20 cellular contexts compared by ENCODE assay signal in the genomic region with DNA sequence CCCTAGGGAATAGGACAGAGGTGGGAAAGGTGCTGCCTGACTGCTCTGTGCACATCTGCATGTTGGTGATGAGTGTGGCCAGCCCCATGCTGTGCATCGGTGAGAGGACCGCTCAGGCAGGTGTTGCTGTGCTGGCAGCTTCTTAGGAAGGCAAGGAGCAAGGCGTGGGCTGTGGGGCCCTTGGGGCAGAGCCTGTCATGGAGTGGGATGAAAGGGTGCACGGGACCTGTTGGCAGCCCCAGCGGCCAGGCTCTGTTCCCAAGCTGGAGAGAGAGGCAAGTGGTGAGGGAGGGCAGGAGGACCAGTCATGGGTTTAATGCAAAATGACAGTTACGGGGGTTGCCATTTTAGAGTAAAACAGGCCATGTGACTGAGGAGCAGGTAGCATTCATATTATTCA.
DNase-seq lines count a peak whose midpoint lies in the region; ATAC-seq and TF ChIP-seq lines count a peak whose summit lies in the region.
"Had no signal": no experiment of that assay in that cellular context is flagged by ENCODE, and none has a peak within 500 bp of the region (broad histone marks: within the 10 kb centered on the region; RNA-seq: fewer than 3 reads in every experiment).

No MANE protein-coding gene starts in this region.

- peaks cover 7 to 46% (median 24%) of the 10 kb centered on the region in 4 donors for H3K4me1 Mint-ChIP-seq in CD4-positive, CD25-positive, alpha-beta regulatory T cell
- H3K4me1 Mint-ChIP-seq in dendritic cell treated with granulocyte-macrophage colony-stimulating factor and Interleukin-4, amounts not matched to agents 40 ng/mL and 50 ng/mL, for 4 days (ENCODE audit: low read depth), result peaks cover 62% of the 10 kb centered on the region
- H3K4me1 Mint-ChIP-seq in natural killer cell treated with Interleukin-12 subunit alpha and Interleukin-12 subunit beta and Interleukin-15 and Interleukin-18, amount 100 ng/mL, for 72 hours (ENCODE audit: low read depth in 2 of 2), result peaks cover 61 to 87% of the 10 kb centered on the region in 2 donors

- H3K4me1 ChIP-seq in CD4-positive, CD25-positive, alpha-beta regulatory T cell (ENCODE audit: control insufficient read depth, insufficient read depth, low read length, poor library complexity, severe bottlenecking), result peaks cover 9% of the 10 kb centered on the region
- H3K4me1 ChIP-seq in tibial artery, result peaks cover 4 to 100% (median 95%) of the 10 kb centered on the region in 4 donors
- H3K4me1 ChIP-seq: HAP-1 had no signal

- ATAC-seq in CD4-positive, CD25-positive, alpha-beta regulatory T cell (ENCODE audit: low read depth in 2 of 2), result no peak
- ATAC-seq in natural killer cell treated with Interleukin-12 subunit alpha and Interleukin-12 subunit beta and Interleukin-15 and Interleukin-18, amount 100 ng/mL, for 72 hours, result no peak
- no peak for ATAC-seq in HG03108 (IDR thresholded peaks at IDR 0.05; ENCODE audit: unreplicated experiment)
- ATAC-seq: WTC11 had no signal

- H3K4me3 Mint-ChIP-seq in CD4-positive, CD25-positive, alpha-beta regulatory T cell, result peak overlapping the region in 1 of 4 donors; percentile 76
- no peak overlapping the region for H3K4me3 Mint-ChIP-seq in dendritic cell treated with granulocyte-macrophage colony-stimulating factor and Interleukin-4, amounts not matched to agents 40 ng/mL and 50 ng/mL, for 4 days
- H3K4me3 Mint-ChIP-seq in natural killer cell treated with Interleukin-12 subunit alpha and Interleukin-12 subunit beta and Interleukin-15 and Interleukin-18, amount 100 ng/mL, for 72 hours, result peak overlapping the region; percentile 77
- H3K4me3 Mint-ChIP-seq: T-helper 1 cell treated with Interleukin-12 subunit alpha and Interleukin-12 subunit beta and Interleukin-4 antibody, amounts not matched to agents 30 μg/mL and 1 μg/mL, for 36 hours; WTC11 had no signal

- DNase-seq in CD4-positive, CD25-positive, alpha-beta regulatory T cell, result no peak
- DNase-seq in natural killer cell treated with Interleukin-12 subunit alpha and Interleukin-12 subunit beta and Interleukin-15 and Interleukin-18, amount 100 ng/mL, for 72 hours (ENCODE audit: low spot score), result no peak
- DNase-seq in tibial artery, result peak in 1 of 2 donors; percentile 29
- no peak for DNase-seq in NCI-H82 treated with DMSO at 0.1 percent for 48 hours (lab: John Stamatoyannopoulos, UW; ENCODE audit: unreplicated experiment)
- no peak for DNase-seq in stimulated activated CD4-positive, alpha-beta T cell treated with anti-CD3 and anti-CD28 coated beads, Interleukin-1b, Interleukin-23, amount 100 ng/mL, for 48 hours
- DNase-seq: activated CD8-positive, alpha-beta memory T cell treated with anti-CD3 and anti-CD28 coated beads for 24 hours; effector CD4-positive, alpha-beta T cell; MV-4-11; NCI-H1930; NCI-H510A; SIG-M5; stimulated activated CD4-positive, alpha-beta T cell treated with anti-CD3 and anti-CD28 coated beads, Interleukin-12 subunit alpha, Interleukin-12 subunit beta, amount 100 ng/mL, for 4 hours; trophoblast cell had no signal

- no peak overlapping the region for H3K27ac ChIP-seq in CD4-positive, CD25-positive, alpha-beta regulatory T cell (ENCODE audit: insufficient read depth, low read length, poor library complexity, severe bottlenecking)
- peak overlapping the region; percentile 94 to 95 for H3K27ac ChIP-seq in tibial artery
- H3K27ac ChIP-seq: cardiac muscle cell had no signal

- H3K9me3 ChIP-seq in CD4-positive, CD25-positive, alpha-beta regulatory T cell (ENCODE audit: control insufficient read depth in 2 of 2, low read length in 2 of 2), result no peaks in the 10 kb centered on the region
- H3K9me3 ChIP-seq in tibial artery, result no peaks in the 10 kb centered on the region
- H3K9me3 ChIP-seq: HAP-1 had no signal

- intact Hi-C loops in dendritic cell treated with granulocyte-macrophage colony-stimulating factor and Interleukin-4, amounts not matched to agents 40 ng/mL and 50 ng/mL, for 4 days (cut with micrococcal nuclease), result no loop called here
- intact Hi-C loops in tibial artery (cut with DNase I; ENCODE audit: low total_unique reads), result no loop called here

- H3K9me3 Mint-ChIP-seq in CD4-positive, CD25-positive, alpha-beta regulatory T cell, result peaks cover 0 to 2% (median 0%) of the 10 kb centered on the region in 7 donors
- no peaks in the 10 kb centered on the region for H3K9me3 Mint-ChIP-seq in dendritic cell treated with granulocyte-macrophage colony-stimulating factor and Interleukin-4, amounts not matched to agents 40 ng/mL and 50 ng/mL, for 4 days
- no peaks in the 10 kb centered on the region for H3K9me3 Mint-ChIP-seq in natural killer cell treated with Interleukin-12 subunit alpha and Interleukin-12 subunit beta and Interleukin-15 and Interleukin-18, amount 100 ng/mL, for 72 hours
- H3K9me3 Mint-ChIP-seq: T-helper 1 cell treated with Interleukin-12 subunit alpha and Interleukin-12 subunit beta and Interleukin-4 antibody, amounts not matched to agents 30 μg/mL and 1 μg/mL, for 36 hours had no signal

- H3K36me3 Mint-ChIP-seq in CD4-positive, CD25-positive, alpha-beta regulatory T cell, result peaks cover 6% of the 10 kb centered on the region
- H3K36me3 Mint-ChIP-seq in dendritic cell treated with granulocyte-macrophage colony-stimulating factor and Interleukin-4, amounts not matched to agents 40 ng/mL and 50 ng/mL, for 4 days (ENCODE audit: low read depth), result no peaks in the 10 kb centered on the region
- H3K36me3 Mint-ChIP-seq in natural killer cell treated with Interleukin-12 subunit alpha and Interleukin-12 subunit beta and Interleukin-15 and Interleukin-18, amount 100 ng/mL, for 72 hours, result no peaks in the 10 kb centered on the region
- H3K36me3 Mint-ChIP-seq: WTC11 had no signal

- no peaks in the 10 kb centered on the region for H3K36me3 ChIP-seq in CD4-positive, CD25-positive, alpha-beta regulatory T cell (ENCODE audit: control insufficient read depth, insufficient read depth, low read length)
- H3K36me3 ChIP-seq in tibial artery, result peaks cover 36 to 63% (median 50%) of the 10 kb centered on the region in 3 donors
- H3K36me3 ChIP-seq: cardiac muscle cell, HAP-1 had no signal

- no peaks in the 10 kb centered on the region for H3K27me3 ChIP-seq in CD4-positive, CD25-positive, alpha-beta regulatory T cell (ENCODE audit: control insufficient read depth, insufficient read depth, low read length)
- no peaks in the 10 kb centered on the region for H3K27me3 ChIP-seq in tibial artery

- no peak for TF ChIP-seq CTCF in tibial artery (IDR thresholded peaks at IDR 0.05)

- peaks cover 15% of the 10 kb centered on the region for H3K27me3 Mint-ChIP-seq in CD4-positive, CD25-positive, alpha-beta regulatory T cell
- peaks cover 5% of the 10 kb centered on the region for H3K27me3 Mint-ChIP-seq in dendritic cell treated with granulocyte-macrophage colony-stimulating factor and Interleukin-4, amounts not matched to agents 40 ng/mL and 50 ng/mL, for 4 days
- H3K27me3 Mint-ChIP-seq in natural killer cell treated with Interleukin-12 subunit alpha and Interleukin-12 subunit beta and Interleukin-15 and Interleukin-18, amount 100 ng/mL, for 72 hours, result no peaks in the 10 kb centered on the region
- H3K27me3 Mint-ChIP-seq: progenitor cell of endocrine pancreas had no signal

- H3K4me3 ChIP-seq in CD4-positive, CD25-positive, alpha-beta regulatory T cell (ENCODE audit: low read depth, low read length), result no peak overlapping the region
- no peak overlapping the region for H3K4me3 ChIP-seq in tibial artery
- H3K4me3 ChIP-seq: cardiac muscle cell, HAP-1 had no signal

- peak overlapping the region; percentile 49 to 88 (median 79) for H3K27ac Mint-ChIP-seq in CD4-positive, CD25-positive, alpha-beta regulatory T cell
- peak overlapping the region; percentile 35 for H3K27ac Mint-ChIP-seq in dendritic cell treated with granulocyte-macrophage colony-stimulating factor and Interleukin-4, amounts not matched to agents 40 ng/mL and 50 ng/mL, for 4 days
- H3K27ac Mint-ChIP-seq in natural killer cell treated with Interleukin-12 subunit alpha and Interleukin-12 subunit beta and Interleukin-15 and Interleukin-18, amount 100 ng/mL, for 72 hours, result peak overlapping the region in 1 of 2 donors; percentile 75
- H3K27ac Mint-ChIP-seq: progenitor cell of endocrine pancreas; T-helper 1 cell treated with Interleukin-12 subunit alpha and Interleukin-12 subunit beta and Interleukin-4 antibody, amounts not matched to agents 30 μg/mL and 1 μg/mL, for 36 hours; WTC11 had no signal
